In genomic region chr5:124651663-124652513, GRCh38 we compare ENCODE assay signal across 7 cellular contexts.
DNase-seq lines count a peak whose midpoint lies in the region; ATAC-seq, FAIRE-seq and TF ChIP-seq lines count a peak whose summit lies in the region.

No MANE protein-coding gene starts in this region.

- TF ChIP-seq CTCF in GM10266 (IDR thresholded peaks at IDR 0.05; ENCODE audit: control insufficient read depth, insufficient read depth, low read depth, missing control alignments) (no peak), lower lobe of right lung (IDR thresholded peaks at IDR 0.05) (no peak)

- DNase-seq in GM10266 (ENCODE audit: extremely low spot score) = peak; percentile 68
- DNase-seq in H54 (ENCODE audit: insufficient read length, low spot score) = peak; percentile 52
- DNase-seq in NCI-H1105 treated with DMSO at 0.1 percent for 48 hours (lab: John Stamatoyannopoulos, UW) = peak; percentile 78
- DNase-seq in T-helper 17 cell = no peak
- DNase-seq in effector memory CD4-positive, alpha-beta T cell = no peak
- DNase-seq in lower lobe of right lung = peak; percentile 81
- DNase-seq in stimulated activated naive B cell treated with anti-CD40 and anti-IgM and Interleukin-4, amounts not matched to agents 10 μg/mL and 1 μg/mL and 100 μg/mL, for 72 hours = peak; percentile 72

- H3K4me1 ChIP-seq in effector memory CD4-positive, alpha-beta T cell (ENCODE audit: control insufficient read depth, insufficient read depth, low read length, poor library complexity, severe bottlenecking) = peaks cover 13% of the 10 kb centered on the region
- H3K4me1 ChIP-seq in lower lobe of right lung = peaks cover 69% of the 10 kb centered on the region

- TF ChIP-seq POLR2A in H54 (IDR thresholded peaks at IDR 0.05; ENCODE audit: low read depth, low read length) = peak; percentile 53

- ATAC-seq in T-helper 17 cell (peak; percentile 26), lower lobe of right lung (peak; percentile 84 to 90)
- peak; percentile 55 to 64 for ATAC-seq in stimulated activated naive B cell treated with anti-CD40 and anti-IgM and Interleukin-4, amounts not matched to agents 10 μg/mL and 1 μg/mL and 100 μg/mL, for 72 hours (replicated peaks)

- peaks cover 11% of the 10 kb centered on the region for H3K27me3 ChIP-seq in effector memory CD4-positive, alpha-beta T cell (replicated peaks; ENCODE audit: control insufficient read depth, insufficient read depth, low read length, poor library complexity, severe bottlenecking)
- no peaks in the 10 kb centered on the region for H3K27me3 ChIP-seq in lower lobe of right lung (ENCODE audit: low read depth)

- no peaks in the 10 kb centered on the region for H3K36me3 Mint-ChIP-seq in T-helper 17 cell (ENCODE audit: low read depth)
- H3K36me3 Mint-ChIP-seq in stimulated activated naive B cell treated with anti-CD40 and anti-IgM and Interleukin-4, amounts not matched to agents 10 μg/mL and 1 μg/mL and 100 μg/mL, for 72 hours = peaks cover 4 to 16% of the 10 kb centered on the region in 2 donors

- no peaks in the 10 kb centered on the region for H3K36me3 ChIP-seq in effector memory CD4-positive, alpha-beta T cell (ENCODE audit: control insufficient read depth, insufficient read depth, low read length)
- H3K36me3 ChIP-seq in lower lobe of right lung = peaks cover 17% of the 10 kb centered on the region

- H3K27ac Mint-ChIP-seq in T-helper 17 cell = no peak overlapping the region
- H3K27ac Mint-ChIP-seq in stimulated activated naive B cell treated with anti-CD40 and anti-IgM and Interleukin-4, amounts not matched to agents 10 μg/mL and 1 μg/mL and 100 μg/mL, for 72 hours = peak overlapping the region; percentile 88

- intact Hi-C loops in lower lobe of right lung (cut with DNase I) = loop anchor here (10.0 kb wide), 1 partner anchor 93 kb away; the partner anchor contains the start of gene ZNF608

- H3K4me3 ChIP-seq in effector memory CD4-positive, alpha-beta T cell (ENCODE audit: insufficient read depth, low read depth, low read length, poor library complexity, severe bottlenecking) = peak overlapping the region; percentile 4
- H3K4me3 ChIP-seq in lower lobe of right lung = peak overlapping the region; percentile 61

- H3K4me3 Mint-ChIP-seq in T-helper 17 cell = peak overlapping the region; percentile 72
- H3K4me3 Mint-ChIP-seq in stimulated activated naive B cell treated with anti-CD40 and anti-IgM and Interleukin-4, amounts not matched to agents 10 μg/mL and 1 μg/mL and 100 μg/mL, for 72 hours = peak overlapping the region; percentile 88 to 91

- H3K9me3 ChIP-seq in T-helper 17 cell (ENCODE audit: control insufficient read depth, low read length, poor library complexity, severe bottlenecking) = peaks cover 5% of the 10 kb centered on the region
- H3K9me3 ChIP-seq in effector memory CD4-positive, alpha-beta T cell (ENCODE audit: control insufficient read depth, low read length) = no peaks in the 10 kb centered on the region
- no peaks in the 10 kb centered on the region for H3K9me3 ChIP-seq in lower lobe of right lung

- H3K9me3 Mint-ChIP-seq in stimulated activated naive B cell treated with anti-CD40 and anti-IgM and Interleukin-4, amounts not matched to agents 10 μg/mL and 1 μg/mL and 100 μg/mL, for 72 hours = no peaks in the 10 kb centered on the region

- H3K27me3 Mint-ChIP-seq in T-helper 17 cell = peaks cover 7% of the 10 kb centered on the region
- peaks cover 0 to 4% of the 10 kb centered on the region in 2 donors for H3K27me3 Mint-ChIP-seq in stimulated activated naive B cell treated with anti-CD40 and anti-IgM and Interleukin-4, amounts not matched to agents 10 μg/mL and 1 μg/mL and 100 μg/mL, for 72 hours

- peaks cover 16% of the 10 kb centered on the region for H3K4me1 Mint-ChIP-seq in T-helper 17 cell
- peaks cover 26 to 52% of the 10 kb centered on the region in 2 donors for H3K4me1 Mint-ChIP-seq in stimulated activated naive B cell treated with anti-CD40 and anti-IgM and Interleukin-4, amounts not matched to agents 10 μg/mL and 1 μg/mL and 100 μg/mL, for 72 hours

- no peak for FAIRE-seq in H54 (lab: Jason Lieb, UNC)

- no peak overlapping the region for H3K27ac ChIP-seq in effector memory CD4-positive, alpha-beta T cell (ENCODE audit: insufficient read depth, low read length, poor library complexity, severe bottlenecking)
- peak overlapping the region; percentile 74 for H3K27ac ChIP-seq in lower lobe of right lung

Comparison
In these comparisons a context has a peak if more than half of its experiments do, and no peak if none do; other contexts are left out.
1. DNase-seq: peak in GM10266 (single experiment), H54 (single experiment), NCI-H1105 treated with DMSO at 0.1 percent for 48 hours (single experiment), lower lobe of right lung (single experiment) and stimulated activated naive B cell treated with anti-CD40 and anti-IgM and Interleukin-4, amounts not matched to agents 10 μg/mL and 1 μg/mL and 100 μg/mL, for 72 hours (single experiment); none in T-helper 17 cell (0 of 3) and effector memory CD4-positive, alpha-beta T cell (0 of 3).
2. ATAC-seq: peak in every context shown above with its lines; median percentile 87 in lower lobe of right lung; 60 in stimulated activated naive B cell treated with anti-CD40 and anti-IgM and Interleukin-4, amounts not matched to agents 10 μg/mL and 1 μg/mL and 100 μg/mL, for 72 hours; 26 in T-helper 17 cell.